In genomic region chr20:2455771-2456497, GRCh38 we compare ENCODE assay signal across 14 cellular contexts.
"Had no signal": no experiment of that assay in that cellular context is flagged by ENCODE, and none has a peak within 500 bp of the region (broad histone marks: within the 10 kb centered on the region; RNA-seq: fewer than 3 reads in every experiment).

No MANE protein-coding gene starts in this region.

- H3K27me3 ChIP-seq: gastroesophageal sphincter, thyroid gland, uterus had no signal

- H3K36me3 ChIP-seq: uterus had no signal

- H3K4me1 Mint-ChIP-seq: neural crest cell had no signal

- H3K4me3 Mint-ChIP-seq: neural crest cell had no signal

- DNase-seq: activated CD4-positive, alpha-beta T cell treated with anti-CD3 and anti-CD28 coated beads for 4 hours; activated gamma-delta T cell treated with Interleukin-2 at 50 U/mL for 16 hours; activated T-cell treated with anti-CD3 and anti-CD28 coated beads for 4 hours; central memory CD4-positive, alpha-beta T cell; effector memory CD4-positive, alpha-beta T cell; left ventricle myocardium superior; stimulated activated CD4-positive, alpha-beta T cell treated with anti-CD3 and anti-CD28 coated beads, Interleukin-12 subunit alpha, Interleukin-12 subunit beta, amount 100 ng/mL, for 4 hours; T-helper 9 cell; thyroid gland; uterus had no signal

- H3K4me3 ChIP-seq: gastroesophageal sphincter, thyroid gland, uterus had no signal

- H3K9me3 Mint-ChIP-seq: neural crest cell had no signal

- H3K4me1 ChIP-seq: thyroid gland, uterus had no signal

- FAIRE-seq: keratinocyte had no signal

- H3K27ac ChIP-seq: gastroesophageal sphincter, thyroid gland, uterus had no signal

- H3K9me3 ChIP-seq: gastroesophageal sphincter, thyroid gland, uterus had no signal

- ATAC-seq: gastroesophageal sphincter, left ventricle myocardium superior, sciatic nerve had no signal
